Comparison of ENCODE assay signal across 14 cellular contexts in genomic region chr18:71371951-71372605, GRCh38.
DNase-seq lines count a peak whose midpoint lies in the region; ATAC-seq and TF ChIP-seq lines count a peak whose summit lies in the region.
"Had no signal": no experiment of that assay in that cellular context is flagged by ENCODE, and none has a peak within 500 bp of the region (broad histone marks: within the 10 kb centered on the region; RNA-seq: fewer than 3 reads in every experiment).

No MANE protein-coding gene starts in this region.

- no peak overlapping the region for H3K4me3 ChIP-seq in kidney epithelial cell (ENCODE audit: low read depth, low read length)
- no peak overlapping the region for H3K4me3 ChIP-seq in gastrocnemius medialis

- H3K4me1 ChIP-seq in gastrocnemius medialis: no peaks in the 10 kb centered on the region

- H3K36me3 ChIP-seq in kidney epithelial cell (ENCODE audit: control insufficient read depth, insufficient read depth, low read length) (no peaks in the 10 kb centered on the region), gastrocnemius medialis (no peaks in the 10 kb centered on the region)

- intact Hi-C loops in gastrocnemius medialis (cut with DNase I; ENCODE audit: low total_unique reads): no loop called here

- DNase-seq in NCI-H2081 (lab: John Stamatoyannopoulos, UW) (peak; percentile 9 to 27), NCI-H2081 treated with DMSO at 0.1 percent for 48 hours (lab: John Stamatoyannopoulos, UW) (no peak), MV-4-11 (lab: John Stamatoyannopoulos, UW) (peak; percentile 79), OCI-M1 (lab: John Stamatoyannopoulos, UW) (peak; percentile 27), kidney epithelial cell (ENCODE audit: low read depth) (peak; percentile 1), glomerular visceral epithelial cell (ENCODE audit: extremely low spot score) (no peak), NCI-H128 (lab: John Stamatoyannopoulos, UW; ENCODE audit: unreplicated experiment) (no peak), gastrocnemius medialis (no peak)
- DNase-seq: C1 segment of cervical spinal cord, DMS79, NCI-H1105 treated with DMSO at 0.1 percent for 48 hours, NCI-H2107, NCI-H774 had no signal

- ATAC-seq in gastrocnemius medialis: no peak

- in situ Hi-C loops in gastrocnemius medialis (cut with MboI; ENCODE audit: low sequenced_read_pairs in 4 of 4): no loop called here

- no peaks in the 10 kb centered on the region for H3K27me3 ChIP-seq in kidney epithelial cell (ENCODE audit: control insufficient read depth, insufficient read depth, low read length)
- H3K27me3 ChIP-seq in gastrocnemius medialis: no peaks in the 10 kb centered on the region

- no peak for TF ChIP-seq CTCF in kidney epithelial cell (IDR thresholded peaks at IDR 0.05; ENCODE audit: insufficient read depth, low read length, poor library complexity, severe bottlenecking)
- no peak for TF ChIP-seq CTCF in gastrocnemius medialis (IDR thresholded peaks at IDR 0.05 in 4 of 5, conservative IDR thresholded peaks at IDR 0.05 in 1 of 5)

- H3K9me3 ChIP-seq in gastrocnemius medialis: no peaks in the 10 kb centered on the region

- no peak overlapping the region for H3K27ac ChIP-seq in gastrocnemius medialis
- H3K27ac ChIP-seq: RWPE1 had no signal

- no peak for TF ChIP-seq POLR2A in gastrocnemius medialis (IDR thresholded peaks at IDR 0.05)

Comparison
In these comparisons a context has a peak if more than half of its experiments do, and no peak if none do; other contexts are left out.
1. DNase-seq: peak in NCI-H2081 (2 of 2), MV-4-11 (single experiment), OCI-M1 (single experiment) and kidney epithelial cell (single experiment); none in NCI-H2081 treated with DMSO at 0.1 percent for 48 hours (single experiment), glomerular visceral epithelial cell (single experiment), NCI-H128 (single experiment) and gastrocnemius medialis (0 of 2).